Comparison of ENCODE assay signal across 11 cellular contexts in genomic region chr1:227543283-227544066, GRCh38. TPM values are rescaled to one million over a fixed set of nuclear protein-coding genes. Genes with fewer than 3 reads are reported as not detected.
DNase-seq lines count a peak whose midpoint lies in the region; ATAC-seq and TF ChIP-seq lines count a peak whose summit lies in the region.
"Had no signal": no experiment of that assay in that cellular context is flagged by ENCODE, and none has a peak within 500 bp of the region (broad histone marks: within the 10 kb centered on the region; RNA-seq: fewer than 3 reads in every experiment).

No MANE protein-coding gene starts in this region.

- intact Hi-C loops in activated CD4-positive, alpha-beta T cell treated with anti-CD3 and anti-CD28 coated beads, Interleukin-2, amount 10 ng/mL, durations not matched to agents 24 days and 14 days (cut with micrococcal nuclease), result loop anchor here (2.0 kb wide), 1 partner anchor 191 kb away; the partner anchor contains the start of genes JMJD4 and SNAP47
- intact Hi-C loops in activated CD8-positive, alpha-beta T cell treated with anti-CD3 and anti-CD28 coated beads for 36 hours (cut with micrococcal nuclease), result no loop called here

- no peaks in the 10 kb centered on the region for H3K36me3 Mint-ChIP-seq in activated CD4-positive, alpha-beta T cell treated with anti-CD3 and anti-CD28 coated beads, Interleukin-2, amount 10 ng/mL, durations not matched to agents 24 days and 14 days (ENCODE audit: low read depth)
- no peaks in the 10 kb centered on the region for H3K36me3 Mint-ChIP-seq in activated CD8-positive, alpha-beta T cell treated with anti-CD3 and anti-CD28 coated beads for 36 hours (ENCODE audit: low read depth)
- no peaks in the 10 kb centered on the region for H3K36me3 Mint-ChIP-seq in immature natural killer cell

- peaks cover 5% of the 10 kb centered on the region for H3K27me3 Mint-ChIP-seq in activated CD4-positive, alpha-beta T cell treated with anti-CD3 and anti-CD28 coated beads, Interleukin-2, amount 10 ng/mL, durations not matched to agents 24 days and 14 days
- no peaks in the 10 kb centered on the region for H3K27me3 Mint-ChIP-seq in activated CD8-positive, alpha-beta T cell treated with anti-CD3 and anti-CD28 coated beads for 36 hours
- H3K27me3 Mint-ChIP-seq in immature natural killer cell (ENCODE audit: low read depth in 3 of 3), result peaks cover 0 to 4% (median 2%) of the 10 kb centered on the region in 3 donors

- no peaks in the 10 kb centered on the region for H3K9me3 ChIP-seq in skeletal muscle tissue (ENCODE audit: control insufficient read depth in 3 of 3, low read length in 3 of 3)

- CTCF ChIA-PET in activated CD8-positive, alpha-beta T cell treated with anti-CD3 and anti-CD28 coated beads for 36 hours (lab: Charles Lee), result interaction anchor here (0.6 to 1.8 kb wide), 10 partner anchors 8 to 621 kb away, joined by 3 to 14 read pairs (median 4); partner anchors contain the start of gene ZNF678

- peaks cover 5% of the 10 kb centered on the region for H3K4me1 Mint-ChIP-seq in activated CD4-positive, alpha-beta T cell treated with anti-CD3 and anti-CD28 coated beads, Interleukin-2, amount 10 ng/mL, durations not matched to agents 24 days and 14 days
- peaks cover 7% of the 10 kb centered on the region for H3K4me1 Mint-ChIP-seq in activated CD8-positive, alpha-beta T cell treated with anti-CD3 and anti-CD28 coated beads for 36 hours (ENCODE audit: low read depth)
- peaks cover 7 to 16% of the 10 kb centered on the region in 2 donors for H3K4me1 Mint-ChIP-seq in immature natural killer cell

- no peak overlapping the region for H3K27ac ChIP-seq in skeletal muscle tissue (ENCODE audit: low read depth, low read length)
- H3K27ac ChIP-seq: epithelial cell of prostate, SJSA1 had no signal

- H3K9me3 Mint-ChIP-seq in activated CD4-positive, alpha-beta T cell treated with anti-CD3 and anti-CD28 coated beads, Interleukin-2, amount 10 ng/mL, durations not matched to agents 24 days and 14 days, result no peaks in the 10 kb centered on the region
- no peaks in the 10 kb centered on the region for H3K9me3 Mint-ChIP-seq in activated CD8-positive, alpha-beta T cell treated with anti-CD3 and anti-CD28 coated beads for 36 hours
- H3K9me3 Mint-ChIP-seq in immature natural killer cell, result peaks cover 0 to 2% (median 0%) of the 10 kb centered on the region in 6 donors

- peak overlapping the region; percentile 67 for H3K27ac Mint-ChIP-seq in activated CD4-positive, alpha-beta T cell treated with anti-CD3 and anti-CD28 coated beads, Interleukin-2, amount 10 ng/mL, durations not matched to agents 24 days and 14 days
- peak overlapping the region; percentile 72 for H3K27ac Mint-ChIP-seq in activated CD8-positive, alpha-beta T cell treated with anti-CD3 and anti-CD28 coated beads for 36 hours
- H3K27ac Mint-ChIP-seq in immature natural killer cell, result peak overlapping the region in 5 of 6 donors; percentile 29 to 73 (median 57)

- in situ Hi-C loops in G401 (cut with HindIII; ENCODE audit: low sequenced_read_pairs), result no loop called here

- peaks cover 15 to 24% (median 16%) of the 10 kb centered on the region in 3 donors for H3K4me1 ChIP-seq in skeletal muscle tissue (ENCODE audit: control insufficient read depth in 3 of 3, insufficient read depth in 3 of 3, low read length in 3 of 3)

- no peak for ATAC-seq in activated CD8-positive, alpha-beta T cell treated with anti-CD3 and anti-CD28 coated beads for 36 hours

- no peaks in the 10 kb centered on the region for H3K27me3 ChIP-seq in skeletal muscle tissue (ENCODE audit: control insufficient read depth in 3 of 3, insufficient read depth in 3 of 3, low read length in 3 of 3)
- H3K27me3 ChIP-seq: SJSA1 had no signal

- H3K36me3 ChIP-seq in skeletal muscle tissue (ENCODE audit: control insufficient read depth in 3 of 3, insufficient read depth in 3 of 3, low read length in 3 of 3), result no peaks in the 10 kb centered on the region

- peak overlapping the region in 2 of 3 donors; percentile 11 to 87 for H3K9ac ChIP-seq in skeletal muscle tissue (ENCODE audit: low read depth in 1 of 3, low read length in 3 of 3)

- POLR2A ChIA-PET in activated CD8-positive, alpha-beta T cell treated with anti-CD3 and anti-CD28 coated beads for 36 hours (lab: Charles Lee), result no interaction called here

- peak overlapping the region; percentile 26 for H3K4me3 Mint-ChIP-seq in activated CD4-positive, alpha-beta T cell treated with anti-CD3 and anti-CD28 coated beads, Interleukin-2, amount 10 ng/mL, durations not matched to agents 24 days and 14 days
- H3K4me3 Mint-ChIP-seq in activated CD8-positive, alpha-beta T cell treated with anti-CD3 and anti-CD28 coated beads for 36 hours, result peak overlapping the region; percentile 50
- H3K4me3 Mint-ChIP-seq in immature natural killer cell, result peak overlapping the region; percentile 64 to 75 (median 70)

- no peak for TF ChIP-seq CTCF in activated CD8-positive, alpha-beta T cell treated with anti-CD3 and anti-CD28 coated beads for 36 hours (IDR thresholded peaks at IDR 0.05)

- DNase-seq in activated CD4-positive, alpha-beta T cell treated with anti-CD3 and anti-CD28 coated beads, Interleukin-2, amount 10 ng/mL, durations not matched to agents 24 days and 14 days, result no peak
- DNase-seq in activated CD4-positive, alpha-beta T cell treated with anti-CD3 and anti-CD28 coated beads for 4 hours, result no peak
- DNase-seq in activated CD8-positive, alpha-beta T cell treated with anti-CD3 and anti-CD28 coated beads for 36 hours, result no peak
- DNase-seq in immature natural killer cell (no peak), G401 (ENCODE audit: low spot score) (no peak), foreskin melanocyte (no peak), cortex of kidney (lab: John Stamatoyannopoulos, UW) (no peak)
- DNase-seq: NCI-H1105 had no signal

- H3K4me3 ChIP-seq in skeletal muscle tissue (ENCODE audit: low read length in 3 of 3), result peak overlapping the region in 2 of 3 donors; percentile 63 to 76

RNA-seq across cellular contexts. Expression of gene ZNF678, which starts 19.9 kb away (rescaled TPM):
- 4.7 and 6.0 TPM in 2 replicates for total RNA-seq in activated CD4-positive, alpha-beta T cell treated with anti-CD3 and anti-CD28 coated beads, Interleukin-2, amount 10 ng/mL, durations not matched to agents 24 days and 14 days
- 1 to 10 TPM; 6.7 to 7.4 TPM for total RNA-seq in activated CD8-positive, alpha-beta T cell treated with anti-CD3 and anti-CD28 coated beads for 36 hours
- polyA plus RNA-seq in immature natural killer cell, result 1 to 10 TPM; 2.1 to 6.4 (median 4.9) TPM
- total RNA-seq in skeletal muscle tissue, result 17.7 TPM
- 8.6 and 19.3 TPM in 2 replicates for total RNA-seq in G401 (2014; rRNA removed; shearing (Covaris generic))
